12 cellular contexts compared by ENCODE assay signal in genomic region chr10:77889277-77889903, GRCh38. TPM values are rescaled to one million over a fixed set of nuclear protein-coding genes. Genes with fewer than 3 reads are reported as not detected.
DNase-seq lines count a peak whose midpoint lies in the region; ATAC-seq and TF ChIP-seq lines count a peak whose summit lies in the region.
"Had no signal": no experiment of that assay in that cellular context is flagged by ENCODE, and none has a peak within 500 bp of the region (broad histone marks: within the 10 kb centered on the region; RNA-seq: fewer than 3 reads in every experiment).

No MANE protein-coding gene starts in this region.

- peak; percentile 97 for DNase-seq in Calu3
- peak; percentile 79 for DNase-seq in NCI-H774 (lab: John Stamatoyannopoulos, UW)
- DNase-seq in heart right ventricle: no peak
- peak; percentile 88 for DNase-seq in neural progenitor cell (ENCODE audit: low spot score)
- no peak for DNase-seq in SHP77 (lab: John Stamatoyannopoulos, UW)
- no peak for DNase-seq in stimulated activated CD4-positive, alpha-beta T cell treated with anti-CD3 and anti-CD28 coated beads, Interleukin-4, amount 100 ng/mL, for 1 hour
- no peak for DNase-seq in spleen
- no peak for DNase-seq in 8988T
- DNase-seq: CD4-positive, alpha-beta memory T cell; retina; T-helper 9 cell had no signal

- no peaks in the 10 kb centered on the region for H3K9me3 ChIP-seq in heart right ventricle
- no peaks in the 10 kb centered on the region for H3K9me3 ChIP-seq in neural progenitor cell (ENCODE audit: low read depth)
- H3K9me3 ChIP-seq in spleen: no peaks in the 10 kb centered on the region

- no peak overlapping the region for H3K9ac ChIP-seq in neural progenitor cell

- H3K4me3 ChIP-seq in heart right ventricle (no peak overlapping the region), neural progenitor cell (no peak overlapping the region), spleen (no peak overlapping the region)

- peak overlapping the region; percentile 47 for H3K4me3 Mint-ChIP-seq in Calu3 (ENCODE audit: low read depth, unreplicated experiment)
- peak overlapping the region; percentile 70 for H3K4me3 Mint-ChIP-seq in neural progenitor cell
- H3K4me3 Mint-ChIP-seq: CD4-positive, alpha-beta memory T cell; IgD-negative memory B cell had no signal

- 57 to 69% methylated on average over 8 of the region's 8 CpGs for WGBS in heart right ventricle, 2 donors
- 85 to 92% (median 91%) methylated on average over 8 of the region's 8 CpGs for WGBS in spleen, 5 donors

- ATAC-seq in heart right ventricle: peak in 5 of 8 donors; percentile 36 to 71 (median 59)

- no peak overlapping the region for H2AFZ ChIP-seq in neural progenitor cell (replicated peaks)

- H3K27me3 Mint-ChIP-seq in Calu3 (ENCODE audit: unreplicated experiment) (no peaks in the 10 kb centered on the region), neural progenitor cell (ENCODE audit: insufficient read depth, low read depth) (peaks cover 7% of the 10 kb centered on the region)
- H3K27me3 Mint-ChIP-seq: IgD-negative memory B cell had no signal

- no peak for TF ChIP-seq CTCF in Calu3 (IDR thresholded peaks at IDR 0.05; ENCODE audit: unreplicated experiment)
- TF ChIP-seq CTCF in heart right ventricle (IDR thresholded peaks at IDR 0.05): no peak
- no peak for TF ChIP-seq CTCF in neural progenitor cell (IDR thresholded peaks at IDR 0.05)
- TF ChIP-seq CTCF in spleen (IDR thresholded peaks at IDR 0.05 in 8 of 11, conservative IDR thresholded peaks at IDR 0.05 in 3 of 11): no peak

- H3K27ac Mint-ChIP-seq in Calu3 (ENCODE audit: unreplicated experiment) (peak overlapping the region; percentile 87), neural progenitor cell (peak overlapping the region; percentile 89)
- H3K27ac Mint-ChIP-seq: IgD-negative memory B cell had no signal

- TF ChIP-seq POLR2A in spleen (IDR thresholded peaks at IDR 0.05): no peak

- H4K20me1 ChIP-seq in neural progenitor cell (ENCODE audit: low read depth): peaks cover 99% of the 10 kb centered on the region

- H3K36me3 ChIP-seq in heart right ventricle: no peaks in the 10 kb centered on the region
- H3K36me3 ChIP-seq in neural progenitor cell: no peaks in the 10 kb centered on the region
- H3K36me3 ChIP-seq in spleen: no peaks in the 10 kb centered on the region

- intact Hi-C loops in Calu3 (cut with micrococcal nuclease; ENCODE audit: unreplicated experiment) (loop anchor here (5.0 kb wide), 1 partner anchor 42 kb away; no protein-coding TSS in a partner anchor), heart right ventricle (cut with DNase I) (no loop called here), spleen (cut with DNase I; ENCODE audit: low total_unique reads) (no loop called here)

- H3K9me3 Mint-ChIP-seq in Calu3 (ENCODE audit: low read depth, unreplicated experiment) (no peaks in the 10 kb centered on the region), neural progenitor cell (no peaks in the 10 kb centered on the region)
- H3K9me3 Mint-ChIP-seq: CD4-positive, alpha-beta memory T cell; IgD-negative memory B cell had no signal

- BruUV-seq in Calu3 (replicated peaks; lab: Mats Ljungman, UMichigan): no TSS peak

- H3F3A ChIP-seq in neural progenitor cell (ENCODE audit: low read depth): peaks cover 31% of the 10 kb centered on the region

- H3K79me2 ChIP-seq in neural progenitor cell (ENCODE audit: low read depth): peaks cover 95% of the 10 kb centered on the region

- peaks cover 57% of the 10 kb centered on the region for H3K4me1 Mint-ChIP-seq in Calu3 (ENCODE audit: low read depth, unreplicated experiment)
- peaks cover 94% of the 10 kb centered on the region for H3K4me1 Mint-ChIP-seq in neural progenitor cell
- H3K4me1 Mint-ChIP-seq: CD4-positive, alpha-beta memory T cell; IgD-negative memory B cell had no signal

- H3K27me3 ChIP-seq in heart right ventricle (no peaks in the 10 kb centered on the region), neural progenitor cell (no peaks in the 10 kb centered on the region), spleen (replicated peaks in 1 of 7) (no peaks in the 10 kb centered on the region)

- CTCF ChIA-PET in Calu3 (lab: Charles Lee): interaction anchor here (0.6 to 1.9 kb wide), 13 partner anchors 8 to 1204 kb away, joined by 3 to 7 read pairs (median 4); partner anchors contain the start of gene DLG5

- H3K27ac ChIP-seq in heart right ventricle (peak overlapping the region in 1 of 10 donors; percentile 7), neural progenitor cell (no peak overlapping the region), spleen (no peak overlapping the region)

- peak overlapping the region; percentile 56 for H3K4me2 ChIP-seq in neural progenitor cell

- peaks cover 11% of the 10 kb centered on the region for H3K36me3 Mint-ChIP-seq in Calu3 (ENCODE audit: insufficient read depth, unreplicated experiment)
- H3K36me3 Mint-ChIP-seq in neural progenitor cell: peaks cover 6% of the 10 kb centered on the region
- H3K36me3 Mint-ChIP-seq: CD4-positive, alpha-beta memory T cell; IgD-negative memory B cell had no signal

- H3K4me1 ChIP-seq in heart right ventricle (peaks cover 7 to 48% (median 25%) of the 10 kb centered on the region in 9 donors), neural progenitor cell (peaks cover 59% of the 10 kb centered on the region), spleen (peaks cover 0 to 19% (median 10%) of the 10 kb centered on the region in 6 donors)

RNA-seq across cellular contexts. Expression of gene DLG5, which starts 37.2 kb away (rescaled TPM):
- 46.0 and 51.0 TPM in 2 replicates for total RNA-seq in Calu3 (2022)
- total RNA-seq in heart right ventricle: 10 to 100 TPM in 7 of 10 donors, 1 to 10 TPM in 3; 6.6 to 14.1 (median 11.7) TPM
- polyA plus RNA-seq in heart right ventricle: 1 to 10 TPM; 5.0 to 5.8 TPM
- total RNA-seq in neural progenitor cell (ENCODE audit: low replicate concordance): 22.2 and 33.3 TPM in 2 replicates
- 10 to 100 TPM in 4 of 7 donors, 1 to 10 TPM in 3; 6.7 to 14.4 (median 10.4) TPM for total RNA-seq in spleen
- 1 to 10 TPM; 2.0 to 2.4 (median 2.3) TPM for polyA plus RNA-seq in spleen

Comparison
In these comparisons a context has a peak if more than half of its experiments do, and no peak if none do; other contexts are left out.
1. DNase-seq: peak in Calu3 (single experiment), NCI-H774 (single experiment) and neural progenitor cell (single experiment); none in heart right ventricle (0 of 2), SHP77 (0 of 2), stimulated activated CD4-positive, alpha-beta T cell treated with anti-CD3 and anti-CD28 coated beads, Interleukin-4, amount 100 ng/mL, for 1 hour (single experiment), spleen (single experiment) and 8988T (single experiment).